25 cellular contexts compared by ENCODE assay signal in genomic region chr7:68642727-68643126, GRCh38.
"Had no signal": no experiment of that assay in that cellular context is flagged by ENCODE, and none has a peak within 500 bp of the region (broad histone marks: within the 10 kb centered on the region; RNA-seq: fewer than 3 reads in every experiment).

No MANE protein-coding gene starts in this region.

- FAIRE-seq: urothelium cell line had no signal

- H3K79me2 ChIP-seq: parathyroid adenoma had no signal

- H3K27ac ChIP-seq: neural progenitor cell, ovary, parathyroid adenoma, psoas muscle, right lobe of liver, sigmoid colon, stomach, thoracic aorta, thyroid gland, tibial nerve, upper lobe of left lung, vagina had no signal

- H3K9ac ChIP-seq: neural progenitor cell, parathyroid adenoma had no signal

- H3K4me2 ChIP-seq: neural progenitor cell had no signal

- H3K4me1 ChIP-seq: neural progenitor cell, parathyroid adenoma, psoas muscle, right lobe of liver, sigmoid colon, stomach, thyroid gland, tibial nerve, upper lobe of left lung, vagina had no signal

- H2AFZ ChIP-seq: neural progenitor cell, parathyroid adenoma had no signal

- DNase-seq: occipital lobe; ovary; posterior cingulate gyrus; psoas muscle; right cardiac atrium; right lobe of liver; sigmoid colon; small intestine; stimulated activated CD4-positive, alpha-beta T cell treated with anti-CD3 and anti-CD28 coated beads, Interleukin-15, amount 100 ng/mL, for 24 hours; stimulated activated CD4-positive, alpha-beta T cell treated with anti-CD3 and anti-CD28 coated beads, Interleukin-2, amount 100 ng/mL, for 24 hours; stimulated activated CD4-positive, alpha-beta T cell treated with anti-CD3 and anti-CD28 coated beads, Interleukin-2, amount 100 ng/mL, for 48 hours; stimulated activated CD4-positive, alpha-beta T cell treated with anti-CD3 and anti-CD28 coated beads, Interleukin-4, amount 100 ng/mL, for 24 hours; stimulated activated naive B cell treated with anti-CD40 and anti-IgM and Interleukin-4, amounts not matched to agents 10 μg/mL and 1 μg/mL and 100 μg/mL, for 72 hours; stimulated activated naive CD4-positive, alpha-beta T cell treated with Interleukin-2 at 50 U/mL for 16 hours; stomach; thyroid gland; trophoblast cell; upper lobe of left lung had no signal

- H3K4me3 ChIP-seq: neural progenitor cell, ovary, psoas muscle, right lobe of liver, sigmoid colon, stomach, thoracic aorta, thyroid gland, tibial nerve, upper lobe of left lung, vagina had no signal

- H3K27me3 ChIP-seq: neural progenitor cell, ovary, right lobe of liver, sigmoid colon, stomach, thyroid gland, tibial nerve, upper lobe of left lung, vagina had no signal

- ATAC-seq: psoas muscle; right cardiac atrium; right lobe of liver; stimulated activated effector memory CD8-positive, alpha-beta T cell treated with anti-CD3 and anti-CD28 coated beads, Interleukin-12 subunit alpha, Interleukin-12 subunit beta, amount 100 ng/mL, for 72 hours; stimulated activated naive B cell treated with anti-CD40 and anti-IgM and Interleukin-4, amounts not matched to agents 10 μg/mL and 1 μg/mL and 100 μg/mL, for 72 hours had no signal

- H3K36me3 ChIP-seq: neural progenitor cell, ovary, right lobe of liver, sigmoid colon, stomach, thoracic aorta, thyroid gland, tibial nerve, upper lobe of left lung, vagina had no signal

- H3K9me3 ChIP-seq: right lobe of liver, thoracic aorta, thyroid gland, vagina had no signal
